In genomic region chr20:34108616-34109174, GRCh38 we compare ENCODE assay signal across 11 cellular contexts. TPM values are rescaled to one million over a fixed set of nuclear protein-coding genes. Genes with fewer than 3 reads are reported as not detected.
DNase-seq lines count a peak whose midpoint lies in the region; ATAC-seq and TF ChIP-seq lines count a peak whose summit lies in the region.
"Had no signal": no experiment of that assay in that cellular context is flagged by ENCODE, and none has a peak within 500 bp of the region (broad histone marks: within the 10 kb centered on the region; RNA-seq: fewer than 3 reads in every experiment).

No MANE protein-coding gene starts in this region.

- H3K27me3 ChIP-seq in BLaER1: no peaks in the 10 kb centered on the region
- H3K27me3 ChIP-seq in GM23338 (ENCODE audit: insufficient read depth): no peaks in the 10 kb centered on the region
- H3K27me3 ChIP-seq in prostate gland (replicated peaks; ENCODE audit: insufficient read depth): no peaks in the 10 kb centered on the region

- no peak overlapping the region for H2AFZ ChIP-seq in GM23338

- H3K9me3 Mint-ChIP-seq in GM23338 (no peaks in the 10 kb centered on the region), memory B cell (no peaks in the 10 kb centered on the region)
- H3K9me3 Mint-ChIP-seq in activated CD8-positive, alpha-beta T cell treated with anti-CD3 and anti-CD28 coated beads for 36 hours: no peaks in the 10 kb centered on the region

- TF ChIP-seq CTCF in GM23338 (conservative IDR thresholded peaks at IDR 0.05; ENCODE audit: low read depth in 2 of 2) (no peak), prostate gland (IDR thresholded peaks at IDR 0.05) (no peak)
- TF ChIP-seq CTCF in activated CD8-positive, alpha-beta T cell treated with anti-CD3 and anti-CD28 coated beads for 36 hours (IDR thresholded peaks at IDR 0.05): no peak

- peaks cover 39% of the 10 kb centered on the region for H3K4me1 ChIP-seq in BLaER1
- H3K4me1 ChIP-seq in GM23338 (ENCODE audit: insufficient read depth): peaks cover 17% of the 10 kb centered on the region
- no peaks in the 10 kb centered on the region for H3K4me1 ChIP-seq in prostate gland (replicated peaks)

- H3K9me3 ChIP-seq in BLaER1 (no peaks in the 10 kb centered on the region), prostate gland (no peaks in the 10 kb centered on the region)

- H3K27me3 Mint-ChIP-seq in GM23338 (ENCODE audit: insufficient read depth, low read depth, poor library complexity) (peaks cover 18% of the 10 kb centered on the region), memory B cell (no peaks in the 10 kb centered on the region)
- H3K27me3 Mint-ChIP-seq in activated CD8-positive, alpha-beta T cell treated with anti-CD3 and anti-CD28 coated beads for 36 hours: no peaks in the 10 kb centered on the region

- no peak overlapping the region for H3K27ac Mint-ChIP-seq in GM23338
- peak overlapping the region; percentile 84 for H3K27ac Mint-ChIP-seq in activated CD8-positive, alpha-beta T cell treated with anti-CD3 and anti-CD28 coated beads for 36 hours
- H3K27ac Mint-ChIP-seq in memory B cell: peak overlapping the region; percentile 73

- POLR2A ChIA-PET in activated CD8-positive, alpha-beta T cell treated with anti-CD3 and anti-CD28 coated beads for 36 hours (lab: Charles Lee): interaction anchor here (0.7 to 2.8 kb wide), 5 partner anchors 12 to 297 kb away, joined by 3 to 14 read pairs (median 4); partner anchors contain the start of gene CHMP4B

- H3K79me2 ChIP-seq in GM23338 (replicated peaks; ENCODE audit: insufficient read depth): peaks cover 83% of the 10 kb centered on the region

- intact Hi-C loops in activated CD8-positive, alpha-beta T cell treated with anti-CD3 and anti-CD28 coated beads for 36 hours (cut with micrococcal nuclease): no loop called here
- intact Hi-C loops in prostate gland (cut with DNase I): no loop called here

- H3K9ac ChIP-seq in BLaER1: no peak overlapping the region

- no peak for TF ChIP-seq POLR2A in prostate gland (IDR thresholded peaks at IDR 0.05)

- H3K36me3 Mint-ChIP-seq in GM23338 (ENCODE audit: low read depth) (peaks cover 73% of the 10 kb centered on the region), memory B cell (peaks cover 24% of the 10 kb centered on the region)
- peaks cover 67% of the 10 kb centered on the region for H3K36me3 Mint-ChIP-seq in activated CD8-positive, alpha-beta T cell treated with anti-CD3 and anti-CD28 coated beads for 36 hours (ENCODE audit: low read depth)

- WGBS in prostate gland: 79% methylated on average over 4 of the region's 4 CpGs

- H3K27ac ChIP-seq in BLaER1 (no peak overlapping the region), GM23338 (ENCODE audit: low read depth) (no peak overlapping the region), prostate gland (no peak overlapping the region)
- H3K27ac ChIP-seq: C4-2B had no signal

- no peaks in the 10 kb centered on the region for H3K9me2 ChIP-seq in GM23338 (ENCODE audit: insufficient read depth)

- peaks cover 24% of the 10 kb centered on the region for H3K4me1 Mint-ChIP-seq in GM23338
- peaks cover 64% of the 10 kb centered on the region for H3K4me1 Mint-ChIP-seq in activated CD8-positive, alpha-beta T cell treated with anti-CD3 and anti-CD28 coated beads for 36 hours (ENCODE audit: low read depth)
- H3K4me1 Mint-ChIP-seq in memory B cell: peaks cover 44% of the 10 kb centered on the region

- H3K4me2 ChIP-seq in BLaER1: peak overlapping the region; percentile 84
- H3K4me2 ChIP-seq in GM23338: peak overlapping the region; percentile 95; the same call in 1 of the 2 replicates

- H3K4me3 Mint-ChIP-seq in GM23338: peak overlapping the region; percentile 97
- peak overlapping the region; percentile 98 for H3K4me3 Mint-ChIP-seq in activated CD8-positive, alpha-beta T cell treated with anti-CD3 and anti-CD28 coated beads for 36 hours
- no peak overlapping the region for H3K4me3 Mint-ChIP-seq in memory B cell

- no peak for DNase-seq in GM23338 (ENCODE audit: low spot score)
- no peak for DNase-seq in activated CD8-positive, alpha-beta T cell treated with anti-CD3 and anti-CD28 coated beads for 36 hours
- no peak for DNase-seq in memory B cell (ENCODE audit: low spot score in 2 of 2)
- DNase-seq in prostate gland (ENCODE audit: low spot score): no peak
- DNase-seq in HuH-7 (ENCODE audit: low spot score): no peak
- no peak for DNase-seq in T1000 (lab: John Stamatoyannopoulos, UW)
- DNase-seq: NCI-H2029; stimulated activated CD4-positive, alpha-beta T cell treated with anti-CD3 and anti-CD28 coated beads, Interleukin-12 subunit alpha, Interleukin-12 subunit beta, amount 100 ng/mL, for 4 hours had no signal

- H3F3A ChIP-seq in GM23338 (replicated peaks; ENCODE audit: low read depth): no peaks in the 10 kb centered on the region; the same call in none of the 2 replicates

- H3K36me3 ChIP-seq in BLaER1: peaks cover 66% of the 10 kb centered on the region
- H3K36me3 ChIP-seq in GM23338 (ENCODE audit: insufficient read depth): peaks cover 38% of the 10 kb centered on the region
- H3K36me3 ChIP-seq in prostate gland: no peaks in the 10 kb centered on the region

- CTCF ChIA-PET in activated CD8-positive, alpha-beta T cell treated with anti-CD3 and anti-CD28 coated beads for 36 hours (lab: Charles Lee): interaction anchor here (1.0 to 2.0 kb wide), 4 partner anchors 12 to 194 kb away, joined by 3 to 11 read pairs (median 4); no protein-coding TSS in a partner anchor

- ATAC-seq in GM23338: no peak
- peak; percentile 17 for ATAC-seq in activated CD8-positive, alpha-beta T cell treated with anti-CD3 and anti-CD28 coated beads for 36 hours
- no peak for ATAC-seq in memory B cell (ENCODE audit: low read depth)
- no peak for ATAC-seq in HG02623 (IDR thresholded peaks at IDR 0.05; ENCODE audit: unreplicated experiment)

- H3K4me3 ChIP-seq in BLaER1 (no peak overlapping the region), GM23338 (peak overlapping the region; percentile 89; the same call in 1 of the 2 replicates), prostate gland (no peak overlapping the region)

- H4K20me1 ChIP-seq in BLaER1 (peaks cover 80% of the 10 kb centered on the region), GM23338 (replicated peaks; ENCODE audit: insufficient read depth) (peaks cover 63% of the 10 kb centered on the region)

TF ChIP-seq in GM23338, 12 proteins besides CTCF, POLR2A, EP300 and RAD21:
- TF ChIP-seq ZNF114 (CRISPR knock-in tag; IDR thresholded peaks at IDR 0.05): no peak
- TF ChIP-seq REST (IDR thresholded peaks at IDR 0.05; ENCODE audit: unreplicated experiment): no peak
TF ChIP-seq in GM23338: peak in this region for 0.

RNA-seq across cellular contexts. Expression of gene EIF2S2, which starts 3.3 kb away (rescaled TPM):
- 117 and 124 TPM in 2 replicates for total RNA-seq in GM23338 (2014; rRNA removed; shearing (Covaris generic))
- 190 and 194 TPM in 2 replicates for polyA plus RNA-seq in GM23338 (2016; fragmentation: Nextera tagmentation; extraction: Ambion mirVana)
- 100 to 1,000 TPM; 161 to 164 TPM for total RNA-seq in activated CD8-positive, alpha-beta T cell treated with anti-CD3 and anti-CD28 coated beads for 36 hours
- total RNA-seq in prostate gland: 10 to 100 TPM; 32.7 to 41.0 TPM
